In the genomic region with DNA sequence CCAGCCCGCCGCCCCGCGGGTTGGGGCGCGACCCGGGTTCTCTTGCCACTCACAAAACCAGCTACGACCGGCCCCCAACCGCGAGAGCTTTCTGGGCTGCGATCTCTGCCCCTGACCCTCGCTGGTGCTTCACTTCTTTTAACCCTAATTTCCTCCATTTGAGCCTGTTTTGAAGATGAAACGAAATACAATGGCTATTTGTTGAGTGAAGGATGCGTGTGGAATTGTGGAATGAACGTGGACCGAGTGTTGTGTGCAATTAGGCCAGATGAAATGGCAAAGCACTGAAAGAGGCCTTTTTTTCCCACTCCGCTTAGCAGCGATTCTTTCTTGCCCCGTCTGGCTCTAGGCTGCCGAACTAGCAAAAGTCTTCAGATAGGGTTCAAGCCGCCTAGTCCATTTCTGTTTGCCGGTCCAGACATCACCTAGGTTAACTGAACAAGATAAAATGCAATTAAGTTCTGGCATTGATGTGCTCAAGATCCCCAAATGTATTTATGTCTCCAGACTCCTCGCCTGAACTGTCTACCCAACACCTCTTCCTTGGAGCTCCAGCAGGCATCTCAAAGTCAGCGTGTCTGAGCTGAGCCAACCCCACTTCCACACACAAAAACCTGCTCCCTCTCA, we compare ENCODE assay signal across 2 cellular contexts.
TF ChIP-seq lines count a peak whose summit lies in the region.

No MANE protein-coding gene starts in this region.

TF ChIP-seq in GM23338, 12 proteins besides CTCF, POLR2A, EP300 and RAD21 (continued from another document):
- TF ChIP-seq, protein P1, sequence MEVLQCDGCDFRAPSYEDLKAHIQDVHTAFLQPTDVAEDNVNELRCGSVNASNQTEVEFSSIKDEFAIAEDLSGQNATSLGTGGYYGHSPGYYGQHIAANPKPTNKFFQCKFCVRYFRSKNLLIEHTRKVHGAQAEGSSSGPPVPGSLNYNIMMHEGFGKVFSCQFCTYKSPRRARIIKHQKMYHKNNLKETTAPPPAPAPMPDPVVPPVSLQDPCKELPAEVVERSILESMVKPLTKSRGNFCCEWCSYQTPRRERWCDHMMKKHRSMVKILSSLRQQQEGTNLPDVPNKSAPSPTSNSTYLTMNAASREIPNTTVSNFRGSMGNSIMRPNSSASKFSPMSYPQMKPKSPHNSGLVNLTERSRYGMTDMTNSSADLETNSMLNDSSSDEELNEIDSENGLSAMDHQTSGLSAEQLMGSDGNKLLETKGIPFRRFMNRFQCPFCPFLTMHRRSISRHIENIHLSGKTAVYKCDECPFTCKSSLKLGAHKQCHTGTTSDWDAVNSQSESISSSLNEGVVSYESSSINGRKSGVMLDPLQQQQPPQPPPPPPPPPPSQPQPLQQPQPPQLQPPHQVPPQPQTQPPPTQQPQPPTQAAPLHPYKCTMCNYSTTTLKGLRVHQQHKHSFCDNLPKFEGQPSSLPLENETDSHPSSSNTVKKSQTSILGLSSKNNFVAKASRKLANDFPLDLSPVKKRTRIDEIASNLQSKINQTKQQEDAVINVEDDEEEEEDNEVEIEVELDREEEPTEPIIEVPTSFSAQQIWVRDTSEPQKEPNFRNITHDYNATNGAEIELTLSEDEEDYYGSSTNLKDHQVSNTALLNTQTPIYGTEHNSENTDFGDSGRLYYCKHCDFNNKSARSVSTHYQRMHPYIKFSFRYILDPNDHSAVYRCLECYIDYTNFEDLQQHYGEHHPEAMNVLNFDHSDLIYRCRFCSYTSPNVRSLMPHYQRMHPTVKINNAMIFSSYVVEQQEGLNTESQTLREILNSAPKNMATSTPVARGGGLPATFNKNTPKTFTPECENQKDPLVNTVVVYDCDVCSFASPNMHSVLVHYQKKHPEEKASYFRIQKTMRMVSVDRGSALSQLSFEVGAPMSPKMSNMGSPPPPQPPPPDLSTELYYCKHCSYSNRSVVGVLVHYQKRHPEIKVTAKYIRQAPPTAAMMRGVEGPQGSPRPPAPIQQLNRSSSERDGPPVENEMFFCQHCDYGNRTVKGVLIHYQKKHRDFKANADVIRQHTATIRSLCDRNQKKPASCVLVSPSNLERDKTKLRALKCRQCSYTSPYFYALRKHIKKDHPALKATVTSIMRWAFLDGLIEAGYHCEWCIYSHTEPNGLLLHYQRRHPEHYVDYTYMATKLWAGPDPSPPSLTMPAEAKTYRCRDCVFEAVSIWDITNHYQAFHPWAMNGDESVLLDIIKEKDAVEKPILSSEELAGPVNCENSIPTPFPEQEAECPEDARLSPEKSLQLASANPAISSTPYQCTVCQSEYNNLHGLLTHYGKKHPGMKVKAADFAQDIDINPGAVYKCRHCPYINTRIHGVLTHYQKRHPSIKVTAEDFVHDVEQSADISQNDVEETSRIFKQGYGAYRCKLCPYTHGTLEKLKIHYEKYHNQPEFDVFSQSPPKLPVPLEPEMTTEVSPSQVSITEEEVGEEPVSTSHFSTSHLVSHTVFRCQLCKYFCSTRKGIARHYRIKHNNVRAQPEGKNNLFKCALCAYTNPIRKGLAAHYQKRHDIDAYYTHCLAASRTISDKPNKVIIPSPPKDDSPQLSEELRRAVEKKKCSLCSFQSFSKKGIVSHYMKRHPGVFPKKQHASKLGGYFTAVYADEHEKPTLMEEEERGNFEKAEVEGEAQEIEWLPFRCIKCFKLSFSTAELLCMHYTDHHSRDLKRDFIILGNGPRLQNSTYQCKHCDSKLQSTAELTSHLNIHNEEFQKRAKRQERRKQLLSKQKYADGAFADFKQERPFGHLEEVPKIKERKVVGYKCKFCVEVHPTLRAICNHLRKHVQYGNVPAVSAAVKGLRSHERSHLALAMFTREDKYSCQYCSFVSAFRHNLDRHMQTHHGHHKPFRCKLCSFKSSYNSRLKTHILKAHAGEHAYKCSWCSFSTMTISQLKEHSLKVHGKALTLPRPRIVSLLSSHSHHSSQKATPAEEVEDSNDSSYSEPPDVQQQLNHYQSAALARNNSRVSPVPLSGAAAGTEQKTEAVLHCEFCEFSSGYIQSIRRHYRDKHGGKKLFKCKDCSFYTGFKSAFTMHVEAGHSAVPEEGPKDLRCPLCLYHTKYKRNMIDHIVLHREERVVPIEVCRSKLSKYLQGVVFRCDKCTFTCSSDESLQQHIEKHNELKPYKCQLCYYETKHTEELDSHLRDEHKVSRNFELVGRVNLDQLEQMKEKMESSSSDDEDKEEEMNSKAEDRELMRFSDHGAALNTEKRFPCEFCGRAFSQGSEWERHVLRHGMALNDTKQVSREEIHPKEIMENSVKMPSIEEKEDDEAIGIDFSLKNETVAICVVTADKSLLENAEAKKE (CRISPR knock-in tag; IDR thresholded peaks at IDR 0.05), result no peak
- TF ChIP-seq EZH2phosphoT487 (IDR thresholded peaks at IDR 0.05; ENCODE audit: unreplicated experiment), result no peak
- no peak for TF ChIP-seq POLR2AphosphoS5 (IDR thresholded peaks at IDR 0.05; ENCODE audit: low read depth)
- TF ChIP-seq, protein P2, sequence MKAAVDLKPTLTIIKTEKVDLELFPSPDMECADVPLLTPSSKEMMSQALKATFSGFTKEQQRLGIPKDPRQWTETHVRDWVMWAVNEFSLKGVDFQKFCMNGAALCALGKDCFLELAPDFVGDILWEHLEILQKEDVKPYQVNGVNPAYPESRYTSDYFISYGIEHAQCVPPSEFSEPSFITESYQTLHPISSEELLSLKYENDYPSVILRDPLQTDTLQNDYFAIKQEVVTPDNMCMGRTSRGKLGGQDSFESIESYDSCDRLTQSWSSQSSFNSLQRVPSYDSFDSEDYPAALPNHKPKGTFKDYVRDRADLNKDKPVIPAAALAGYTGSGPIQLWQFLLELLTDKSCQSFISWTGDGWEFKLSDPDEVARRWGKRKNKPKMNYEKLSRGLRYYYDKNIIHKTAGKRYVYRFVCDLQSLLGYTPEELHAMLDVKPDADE (IDR thresholded peaks at IDR 0.05), result no peak
- no peak for TF ChIP-seq STAT1 (IDR thresholded peaks at IDR 0.05; ENCODE audit: unreplicated experiment)
- TF ChIP-seq, protein P3, sequence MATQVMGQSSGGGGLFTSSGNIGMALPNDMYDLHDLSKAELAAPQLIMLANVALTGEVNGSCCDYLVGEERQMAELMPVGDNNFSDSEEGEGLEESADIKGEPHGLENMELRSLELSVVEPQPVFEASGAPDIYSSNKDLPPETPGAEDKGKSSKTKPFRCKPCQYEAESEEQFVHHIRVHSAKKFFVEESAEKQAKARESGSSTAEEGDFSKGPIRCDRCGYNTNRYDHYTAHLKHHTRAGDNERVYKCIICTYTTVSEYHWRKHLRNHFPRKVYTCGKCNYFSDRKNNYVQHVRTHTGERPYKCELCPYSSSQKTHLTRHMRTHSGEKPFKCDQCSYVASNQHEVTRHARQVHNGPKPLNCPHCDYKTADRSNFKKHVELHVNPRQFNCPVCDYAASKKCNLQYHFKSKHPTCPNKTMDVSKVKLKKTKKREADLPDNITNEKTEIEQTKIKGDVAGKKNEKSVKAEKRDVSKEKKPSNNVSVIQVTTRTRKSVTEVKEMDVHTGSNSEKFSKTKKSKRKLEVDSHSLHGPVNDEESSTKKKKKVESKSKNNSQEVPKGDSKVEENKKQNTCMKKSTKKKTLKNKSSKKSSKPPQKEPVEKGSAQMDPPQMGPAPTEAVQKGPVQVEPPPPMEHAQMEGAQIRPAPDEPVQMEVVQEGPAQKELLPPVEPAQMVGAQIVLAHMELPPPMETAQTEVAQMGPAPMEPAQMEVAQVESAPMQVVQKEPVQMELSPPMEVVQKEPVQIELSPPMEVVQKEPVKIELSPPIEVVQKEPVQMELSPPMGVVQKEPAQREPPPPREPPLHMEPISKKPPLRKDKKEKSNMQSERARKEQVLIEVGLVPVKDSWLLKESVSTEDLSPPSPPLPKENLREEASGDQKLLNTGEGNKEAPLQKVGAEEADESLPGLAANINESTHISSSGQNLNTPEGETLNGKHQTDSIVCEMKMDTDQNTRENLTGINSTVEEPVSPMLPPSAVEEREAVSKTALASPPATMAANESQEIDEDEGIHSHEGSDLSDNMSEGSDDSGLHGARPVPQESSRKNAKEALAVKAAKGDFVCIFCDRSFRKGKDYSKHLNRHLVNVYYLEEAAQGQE (IDR thresholded peaks at IDR 0.05; ENCODE audit: unreplicated experiment), result no peak
- no peak for TF ChIP-seq EZH2 (IDR thresholded peaks at IDR 0.05; ENCODE audit: low read depth, unreplicated experiment)
- TF ChIP-seq NANOG (IDR thresholded peaks at IDR 0.05; ENCODE audit: borderline replicate concordance), result no peak

TF ChIP-seq in SK-N-SH, 30 proteins besides CTCF, POLR2A, EP300 and RAD21 (continued from another document):
- no peak for TF ChIP-seq NFIC (IDR thresholded peaks at IDR 0.05; ENCODE audit: borderline replicate concordance)
- no peak for TF ChIP-seq TEAD4 (IDR thresholded peaks at IDR 0.05; ENCODE audit: borderline replicate concordance, insufficient read depth)
- TF ChIP-seq MEF2A (IDR thresholded peaks at IDR 0.05; ENCODE audit: borderline replicate concordance, low read depth), result no peak
- TF ChIP-seq GABPA (IDR thresholded peaks at IDR 0.05; ENCODE audit: low read depth), result no peak
- no peak for TF ChIP-seq ZBTB33 (IDR thresholded peaks at IDR 0.05; ENCODE audit: borderline replicate concordance, low read depth)
